11 cellular contexts compared by ENCODE assay signal in the genomic region with DNA sequence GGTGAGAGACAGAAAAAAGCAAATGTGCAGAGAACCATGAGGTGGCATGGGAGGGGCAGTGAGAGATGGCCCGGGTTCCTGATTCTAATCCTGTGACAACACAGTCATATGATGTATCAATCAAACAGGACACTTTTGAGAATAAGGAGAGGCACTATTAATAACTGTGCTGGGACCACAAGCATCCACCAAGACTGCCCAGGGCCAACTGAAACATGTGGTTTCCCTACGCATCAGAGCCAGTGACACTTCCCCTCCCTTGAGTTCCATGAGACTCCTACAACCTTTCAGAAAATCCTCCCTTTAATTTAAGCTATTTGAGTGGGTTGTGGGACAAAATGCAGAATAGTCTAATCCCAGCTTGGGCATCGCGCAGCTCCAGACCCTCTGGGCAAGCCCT. TPM values are rescaled to one million over a fixed set of nuclear protein-coding genes. Genes with fewer than 3 reads are reported as not detected.
A peak's percentile ranks its signal among the peaks of the same experiment; 100 is the strongest.
DNase-seq lines count a peak whose midpoint lies in the region; ATAC-seq and TF ChIP-seq lines count a peak whose summit lies in the region.
"Had no signal": no experiment of that assay in that cellular context is flagged by ENCODE, and none has a peak within 500 bp of the region (broad histone marks: within the 10 kb centered on the region; RNA-seq: fewer than 3 reads in every experiment).

No MANE protein-coding gene starts in this region.

- no peak for TF ChIP-seq EP300 in suprapubic skin (IDR thresholded peaks at IDR 0.05)

- no peak for ATAC-seq in T-cell (replicated peaks in 1 of 4)
- no peak for ATAC-seq in HG03108 (IDR thresholded peaks at IDR 0.05; ENCODE audit: unreplicated experiment)
- ATAC-seq in HG03469 (IDR thresholded peaks at IDR 0.05; ENCODE audit: unreplicated experiment): no peak

- CTCF ChIA-PET in T-cell (lab: Charles Lee): no interaction called here

- no peaks in the 10 kb centered on the region for H3K9me3 ChIP-seq in right atrium auricular region
- H3K9me3 ChIP-seq in suprapubic skin: no peaks in the 10 kb centered on the region

- peak overlapping the region; percentile 71 to 76 for H3K27ac Mint-ChIP-seq in T-cell

- H3K27ac ChIP-seq in right atrium auricular region: peak overlapping the region; percentile 15 to 22
- peak overlapping the region; percentile 80 for H3K27ac ChIP-seq in suprapubic skin
- H3K27ac ChIP-seq: WERI-Rb-1 had no signal

- peaks cover 19% of the 10 kb centered on the region for H3K36me3 Mint-ChIP-seq in T-cell

- TF ChIP-seq CTCF in right atrium auricular region (IDR thresholded peaks at IDR 0.05) (no peak), suprapubic skin (IDR thresholded peaks at IDR 0.05) (no peak)

- H3K36me3 ChIP-seq in right atrium auricular region: no peaks in the 10 kb centered on the region
- no peaks in the 10 kb centered on the region for H3K36me3 ChIP-seq in suprapubic skin

- H3K4me1 ChIP-seq in right atrium auricular region: peaks cover 0 to 32% of the 10 kb centered on the region in 2 donors
- peaks cover 73% of the 10 kb centered on the region for H3K4me1 ChIP-seq in suprapubic skin

- POLR2A ChIA-PET in T-cell (lab: Charles Lee): no interaction called here

- H3K4me1 Mint-ChIP-seq in T-cell: peaks cover 60 to 86% (median 81%) of the 10 kb centered on the region in 3 donors

- no peak overlapping the region for H3K4me3 ChIP-seq in right atrium auricular region
- no peak overlapping the region for H3K4me3 ChIP-seq in suprapubic skin

- 60% methylated on average over 4 of the region's 4 CpGs for WGBS in suprapubic skin

- H3K4me3 Mint-ChIP-seq in T-cell: peak overlapping the region in 1 of 3 donors; percentile 26

- no peaks in the 10 kb centered on the region for H3K27me3 Mint-ChIP-seq in T-cell

- H3K9me3 Mint-ChIP-seq in T-cell: no peaks in the 10 kb centered on the region

- peak; percentile 47 for DNase-seq in SKM-1 treated with dmso at 0.1 percent for 144 hours (lab: John Stamatoyannopoulos, UW; ENCODE audit: unreplicated experiment)
- DNase-seq in SKM-1 (lab: John Stamatoyannopoulos, UW; ENCODE audit: unreplicated experiment): no peak
- no peak for DNase-seq in T-cell
- DNase-seq in right atrium auricular region (ENCODE audit: low spot score): no peak
- DNase-seq in suprapubic skin (ENCODE audit: low spot score in 2 of 2): peak in 1 of 2 donors; percentile 64
- no peak for DNase-seq in effector CD8-positive, alpha-beta T cell (lab: John Stamatoyannopoulos, UW)
- DNase-seq: amniotic stem cell, erythroblast, WERI-Rb-1 had no signal

- TF ChIP-seq POLR2A in suprapubic skin (IDR thresholded peaks at IDR 0.05): no peak

- no peaks in the 10 kb centered on the region for H3K27me3 ChIP-seq in right atrium auricular region
- no peaks in the 10 kb centered on the region for H3K27me3 ChIP-seq in suprapubic skin

RNA-seq across cellular contexts. Expression of gene SH3BP5, which starts 17.4 kb away (rescaled TPM):
- total RNA-seq in T-cell (10 to 100 TPM; 25.0 to 66.7 (median 41.7) TPM), right atrium auricular region (10 to 100 TPM; 14.4 to 18.4 TPM), suprapubic skin (10 to 100 TPM; 11.2 to 27.0 (median 17.8) TPM)
